In the genomic region with DNA sequence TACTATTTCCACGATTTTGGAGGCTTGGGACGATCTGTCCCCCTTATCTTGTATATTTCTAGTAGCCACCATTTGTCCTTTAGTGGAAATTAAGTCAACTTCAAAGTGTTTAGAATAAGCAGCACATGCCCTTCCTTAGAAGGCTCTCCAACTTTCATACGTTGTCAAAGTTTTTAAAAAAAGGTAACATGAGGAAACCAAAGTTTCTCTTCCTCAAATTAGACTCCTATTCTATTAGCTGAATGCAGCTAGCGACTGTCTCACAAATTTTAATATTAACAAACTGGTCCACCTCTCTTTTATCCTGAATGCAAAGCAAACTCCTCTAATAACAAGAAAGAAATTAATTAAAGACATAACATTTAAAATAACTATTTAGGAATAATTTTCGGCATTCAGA, we compare ENCODE assay signal across 24 cellular contexts.
"Had no signal": no experiment of that assay in that cellular context is flagged by ENCODE, and none has a peak within 500 bp of the region (broad histone marks: within the 10 kb centered on the region; RNA-seq: fewer than 3 reads in every experiment).

No MANE protein-coding gene starts in this region.

- H3K27ac Mint-ChIP-seq: activated T-helper 2 cell treated with anti-CD3 and anti-CD28 coated beads, Interferon-gamma antibody, Interleukin-2, Interleukin-4, amounts not matched to agents 10 μg/mL and 5 μg/mL and 100 μg/mL, durations not matched to agents 14 hours and 24 hours and 36 hours; progenitor cell of endocrine pancreas had no signal

- ATAC-seq: activated T-cell treated with anti-CD3 and anti-CD28 coated beads, Interleukin-2, amount 50 U/mL, for 4 hours; naive thymus-derived CD8-positive, alpha-beta T cell; stimulated activated naive CD8-positive, alpha-beta T cell treated with anti-CD3 and anti-CD28 coated beads, Interleukin-15, amount 100 ng/mL, for 72 hours; T-cell had no signal

- H3K27me3 ChIP-seq: adrenal gland, ascending aorta, esophagus squamous epithelium, heart right ventricle, spleen, suprapubic skin, tibial nerve had no signal

- DNase-seq: activated CD4-positive, alpha-beta T cell treated with anti-CD3 and anti-CD28 coated beads for 4 hours; activated CD4-positive, alpha-beta T cell treated with anti-CD3 and anti-CD28 coated beads, Interleukin-2, amount 50 U/mL, for 48 hours; activated CD4-positive, CD25-positive, alpha-beta regulatory T cell; activated CD8-positive, alpha-beta memory T cell treated with anti-CD3 and anti-CD28 coated beads, Interleukin-2, amount 50 U/mL, for 48 hours; activated naive CD4-positive, alpha-beta T cell; activated T-cell treated with anti-CD3 and anti-CD28 coated beads, Interleukin-2, amount 50 U/mL, for 4 hours; adrenal gland; effector memory CD4-positive, alpha-beta T cell; esophagus squamous epithelium; naive thymus-derived CD8-positive, alpha-beta T cell; stimulated activated CD4-positive, alpha-beta T cell treated with anti-CD3 and anti-CD28 coated beads, Interleukin-4, amount 100 ng/mL, for 4 hours; stimulated activated naive CD8-positive, alpha-beta T cell treated with anti-CD3 and anti-CD28 coated beads, Interleukin-15, amount 100 ng/mL, for 72 hours; T-cell; T-helper 9 cell had no signal

- H3K4me3 Mint-ChIP-seq: activated naive CD8-positive, alpha-beta T cell; activated T-cell treated with anti-CD3 and anti-CD28 coated beads, Interleukin-2, amount 50 U/mL, for 4 hours; central memory CD8-positive, alpha-beta T cell; naive thymus-derived CD8-positive, alpha-beta T cell; stimulated activated naive CD8-positive, alpha-beta T cell treated with anti-CD3 and anti-CD28 coated beads, Interleukin-15, amount 100 ng/mL, for 72 hours; T-cell had no signal

- H3K27me3 Mint-ChIP-seq: activated naive CD8-positive, alpha-beta T cell; central memory CD8-positive, alpha-beta T cell; naive thymus-derived CD8-positive, alpha-beta T cell; progenitor cell of endocrine pancreas; stimulated activated naive CD8-positive, alpha-beta T cell treated with anti-CD3 and anti-CD28 coated beads, Interleukin-15, amount 100 ng/mL, for 72 hours; T-cell had no signal

- H3K27ac ChIP-seq: adrenal gland, ascending aorta, esophagus squamous epithelium, heart right ventricle, lower lobe of right lung, suprapubic skin, tibial nerve had no signal

- H3K4me3 ChIP-seq: adrenal gland, ascending aorta, esophagus squamous epithelium, heart right ventricle, lower lobe of right lung, spleen, suprapubic skin, tibial nerve had no signal

- H3K9me3 ChIP-seq: ascending aorta, suprapubic skin had no signal

- H3K4me1 ChIP-seq: adrenal gland, ascending aorta had no signal
